15 cellular contexts compared by ENCODE assay signal in the genomic region with DNA sequence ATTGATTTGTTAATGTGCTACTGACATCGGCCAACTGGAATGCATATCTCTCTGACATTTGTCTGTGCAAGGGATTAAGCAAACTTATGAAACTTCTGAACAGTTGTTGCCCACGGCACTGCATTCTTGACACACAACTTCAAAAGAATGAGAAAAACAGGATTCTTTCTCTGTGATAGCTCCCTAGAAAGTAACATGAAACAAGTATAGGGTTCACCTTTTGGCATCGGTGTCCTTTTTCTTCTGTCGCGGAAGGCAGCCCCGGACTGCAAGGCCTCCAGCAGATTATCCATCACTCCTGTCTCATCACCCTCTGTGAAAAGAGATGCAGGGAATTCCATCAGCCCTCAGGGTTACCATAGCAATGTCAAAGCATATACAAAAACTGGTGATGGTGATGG.
DNase-seq lines count a peak whose midpoint lies in the region; ATAC-seq and TF ChIP-seq lines count a peak whose summit lies in the region.
"Had no signal": no experiment of that assay in that cellular context is flagged by ENCODE, and none has a peak within 500 bp of the region (broad histone marks: within the 10 kb centered on the region; RNA-seq: fewer than 3 reads in every experiment).

No MANE protein-coding gene starts in this region.

- TF ChIP-seq CTCF in fibroblast of villous mesenchyme (IDR thresholded peaks at IDR 0.05; ENCODE audit: insufficient read depth, low read depth, low read length), result no peak
- no peak for TF ChIP-seq CTCF in lower lobe of right lung (IDR thresholded peaks at IDR 0.05)

- no peaks in the 10 kb centered on the region for H3K9me3 ChIP-seq in lower lobe of right lung

- no peaks in the 10 kb centered on the region for H3K4me1 ChIP-seq in lower lobe of right lung

- ATAC-seq in lower lobe of right lung (no peak), GM21381 (IDR thresholded peaks at IDR 0.05; ENCODE audit: unreplicated experiment) (no peak)
- no peak for ATAC-seq in natural killer cell treated with Interleukin-12 subunit alpha and Interleukin-12 subunit beta and Interleukin-15 and Interleukin-18, amount 100 ng/mL, for 72 hours
- ATAC-seq: naive thymus-derived CD8-positive, alpha-beta T cell had no signal

- H3K36me3 ChIP-seq in lower lobe of right lung, result no peaks in the 10 kb centered on the region

- peak; percentile 55 for DNase-seq in GM04504 (ENCODE audit: low read depth)
- peak; percentile 3 for DNase-seq in T1000 (lab: John Stamatoyannopoulos, UW)
- DNase-seq in fibroblast of villous mesenchyme (ENCODE audit: low read depth), result peak; percentile 57
- peak; percentile 73 for DNase-seq in renal cortical epithelial cell (ENCODE audit: low read depth)
- no peak for DNase-seq in DMS79 treated with DMSO at 0.1 percent for 48 hours (lab: John Stamatoyannopoulos, UW)
- DNase-seq in lower lobe of right lung, result no peak
- no peak for DNase-seq in natural killer cell treated with Interleukin-12 subunit alpha and Interleukin-12 subunit beta and Interleukin-15 and Interleukin-18, amount 100 ng/mL, for 72 hours (ENCODE audit: low spot score)
- DNase-seq: activated CD4-positive, alpha-beta T cell treated with anti-CD3 and anti-CD28 coated beads for 48 hours; activated effector memory CD4-positive, alpha-beta T cell treated with anti-CD3 and anti-CD28 coated beads, Interleukin-2, amount 50 U/mL, for 16 hours; cortex of kidney; DMS 273 treated with DMSO at 0.1 percent for 48 hours; naive thymus-derived CD8-positive, alpha-beta T cell; NCI-H524 treated with DMSO at 0.1 percent for 48 hours; stimulated activated CD4-positive, alpha-beta T cell treated with anti-CD3 and anti-CD28 coated beads, Interleukin-2, amount 100 ng/mL, for 48 hours had no signal

- H3K27ac Mint-ChIP-seq in natural killer cell treated with Interleukin-12 subunit alpha and Interleukin-12 subunit beta and Interleukin-15 and Interleukin-18, amount 100 ng/mL, for 72 hours, result no peak overlapping the region
- H3K27ac Mint-ChIP-seq: naive thymus-derived CD8-positive, alpha-beta T cell had no signal

- no peaks in the 10 kb centered on the region for H3K27me3 ChIP-seq in lower lobe of right lung (ENCODE audit: low read depth)

- no peak overlapping the region for H3K4me3 Mint-ChIP-seq in natural killer cell treated with Interleukin-12 subunit alpha and Interleukin-12 subunit beta and Interleukin-15 and Interleukin-18, amount 100 ng/mL, for 72 hours
- H3K4me3 Mint-ChIP-seq: naive thymus-derived CD8-positive, alpha-beta T cell had no signal

- H3K36me3 Mint-ChIP-seq in natural killer cell treated with Interleukin-12 subunit alpha and Interleukin-12 subunit beta and Interleukin-15 and Interleukin-18, amount 100 ng/mL, for 72 hours, result no peaks in the 10 kb centered on the region
- H3K36me3 Mint-ChIP-seq: naive thymus-derived CD8-positive, alpha-beta T cell had no signal

- H3K4me3 ChIP-seq in fibroblast of villous mesenchyme (ENCODE audit: low read depth, low read length), result no peak overlapping the region
- H3K4me3 ChIP-seq in lower lobe of right lung, result no peak overlapping the region

- no peaks in the 10 kb centered on the region for H3K9me3 Mint-ChIP-seq in natural killer cell treated with Interleukin-12 subunit alpha and Interleukin-12 subunit beta and Interleukin-15 and Interleukin-18, amount 100 ng/mL, for 72 hours
- H3K9me3 Mint-ChIP-seq: naive thymus-derived CD8-positive, alpha-beta T cell had no signal

- H3K27ac ChIP-seq in lower lobe of right lung, result no peak overlapping the region

- intact Hi-C loops in lower lobe of right lung (cut with DNase I), result no loop called here

- no peaks in the 10 kb centered on the region for H3K27me3 Mint-ChIP-seq in natural killer cell treated with Interleukin-12 subunit alpha and Interleukin-12 subunit beta and Interleukin-15 and Interleukin-18, amount 100 ng/mL, for 72 hours

- H3K4me1 Mint-ChIP-seq in natural killer cell treated with Interleukin-12 subunit alpha and Interleukin-12 subunit beta and Interleukin-15 and Interleukin-18, amount 100 ng/mL, for 72 hours (ENCODE audit: low read depth in 2 of 2), result no peaks in the 10 kb centered on the region
- H3K4me1 Mint-ChIP-seq: naive thymus-derived CD8-positive, alpha-beta T cell had no signal

Comparison
In these comparisons a context has a peak if more than half of its experiments do, and no peak if none do; other contexts are left out.
1. DNase-seq: peak in GM04504 (single experiment), T1000 (single experiment), fibroblast of villous mesenchyme (single experiment) and renal cortical epithelial cell (single experiment); none in DMS79 treated with DMSO at 0.1 percent for 48 hours (single experiment), lower lobe of right lung (single experiment) and natural killer cell treated with Interleukin-12 subunit alpha and Interleukin-12 subunit beta and Interleukin-15 and Interleukin-18, amount 100 ng/mL, for 72 hours (single experiment).